In genomic region chr1:170073893-170074249, GRCh38 we compare ENCODE assay signal across 8 cellular contexts. TPM values are rescaled to one million over a fixed set of nuclear protein-coding genes. Genes with fewer than 3 reads are reported as not detected.
DNase-seq lines count a peak whose midpoint lies in the region; ATAC-seq and TF ChIP-seq lines count a peak whose summit lies in the region.

No MANE protein-coding gene starts in this region.

- ATAC-seq in HG03469 (IDR thresholded peaks at IDR 0.05; ENCODE audit: unreplicated experiment), result no peak

- peaks cover 0 to 11% (median 0%) of the 10 kb centered on the region in 3 donors for H3K36me3 ChIP-seq in tibial nerve

- WGBS in lower leg skin, 2 donors, result 11 to 14% methylated on average over 8 of the region's 8 CpGs
- WGBS in tibial nerve, 2 donors, result 10 to 11% methylated on average over 8 of the region's 8 CpGs

- peaks cover 7% of the 10 kb centered on the region for H3K9me3 Mint-ChIP-seq in activated T-cell treated with anti-CD3 and anti-CD28 coated beads, Interleukin-2, amount 50 U/mL, for 24 hours

- TF ChIP-seq POLR2A in lower leg skin (IDR thresholded peaks at IDR 0.05) (no peak), tibial nerve (IDR thresholded peaks at IDR 0.05) (no peak)

- peaks cover 0 to 12% (median 1%) of the 10 kb centered on the region in 4 donors for H3K9me3 ChIP-seq in tibial nerve

- in situ Hi-C loops in astrocyte of the cerebellum (cut with HindIII; ENCODE audit: low sequenced_read_pairs), result no loop called here

- no peaks in the 10 kb centered on the region for H3K27me3 Mint-ChIP-seq in activated T-cell treated with anti-CD3 and anti-CD28 coated beads, Interleukin-2, amount 50 U/mL, for 24 hours

- peak overlapping the region; percentile 95 for H3K27ac Mint-ChIP-seq in activated T-cell treated with anti-CD3 and anti-CD28 coated beads, Interleukin-2, amount 50 U/mL, for 24 hours

- TF ChIP-seq EP300 in tibial nerve (IDR thresholded peaks at IDR 0.05), result no peak

- TF ChIP-seq CTCF in astrocyte of the cerebellum (IDR thresholded peaks at IDR 0.05; ENCODE audit: low read depth, low read length, missing control alignments) (no peak), lower leg skin (IDR thresholded peaks at IDR 0.05) (no peak), tibial nerve (IDR thresholded peaks at IDR 0.05) (no peak)

- H3K36me3 Mint-ChIP-seq in activated T-cell treated with anti-CD3 and anti-CD28 coated beads, Interleukin-2, amount 50 U/mL, for 24 hours (ENCODE audit: low read depth), result peaks cover 4% of the 10 kb centered on the region

- peak overlapping the region; percentile 88 for H3K4me3 Mint-ChIP-seq in activated T-cell treated with anti-CD3 and anti-CD28 coated beads, Interleukin-2, amount 50 U/mL, for 24 hours

- H3K4me1 Mint-ChIP-seq in activated T-cell treated with anti-CD3 and anti-CD28 coated beads, Interleukin-2, amount 50 U/mL, for 24 hours (ENCODE audit: low read depth), result peaks cover 58% of the 10 kb centered on the region

- peaks cover 0 to 32% (median 6%) of the 10 kb centered on the region in 4 donors for H3K4me1 ChIP-seq in tibial nerve

- no peaks in the 10 kb centered on the region for H3K27me3 ChIP-seq in tibial nerve

- no peak for DNase-seq in activated T-cell treated with anti-CD3 and anti-CD28 coated beads, Interleukin-2, amount 50 U/mL, for 24 hours
- no peak for DNase-seq in activated T-cell treated with anti-CD3 and anti-CD28 coated beads, Interleukin-2, amount 50 U/mL, for 48 hours
- DNase-seq in astrocyte of the cerebellum (ENCODE audit: low read depth) (no peak), lower leg skin (ENCODE audit: low spot score in 2 of 2) (no peak), tibial nerve (ENCODE audit: low spot score in 2 of 2) (no peak), OCI-M1 (lab: John Stamatoyannopoulos, UW) (no peak)
- DNase-seq in stimulated activated CD4-positive, alpha-beta T cell treated with anti-CD3 and anti-CD28 coated beads, Interleukin-4, amount 100 ng/mL, for 1 hour, result no peak

- H3K4me3 ChIP-seq in astrocyte of the cerebellum (ENCODE audit: low read depth, low read length), result peak overlapping the region; percentile 95
- H3K4me3 ChIP-seq in lower leg skin (ENCODE audit: low read depth, poor library complexity, severe bottlenecking), result peak overlapping the region; percentile 89
- peak overlapping the region; percentile 58 to 81 (median 68) for H3K4me3 ChIP-seq in tibial nerve

- H3K27ac ChIP-seq in tibial nerve, result peak overlapping the region; percentile 63 to 90 (median 82)

- intact Hi-C loops in lower leg skin (cut with DNase I; ENCODE audit: low total_unique reads), result no loop called here

RNA-seq across cellular contexts. Expression of gene KIFAP3, which starts 0.6 kb away (rescaled TPM):
- total RNA-seq in lower leg skin, result 10 to 100 TPM; 17.6 to 24.2 (median 21.9) TPM
- total RNA-seq in tibial nerve, result 10 to 100 TPM; 25.2 to 49.2 (median 40.0) TPM
